ENCODE assay signal across 8 cellular contexts in genomic region chr14:23094666-23095195, GRCh38. TPM values are rescaled to one million over a fixed set of nuclear protein-coding genes. Genes with fewer than 3 reads are reported as not detected.
DNase-seq lines count a peak whose midpoint lies in the region; ATAC-seq, FAIRE-seq and TF ChIP-seq lines count a peak whose summit lies in the region.

TSS of gene ACIN1 (minus strand) at chr14:23095136. CDS start at chr14:23095112, 24 bp downstream.

- H3K27me3 ChIP-seq in HL-60 (ENCODE audit: insufficient read depth, poor library complexity, severe bottlenecking), result no peaks in the 10 kb centered on the region

- no peak for FAIRE-seq in HTR-8/SVneo (lab: Jason Lieb, UNC)

- ATAC-seq in GM19467 (IDR thresholded peaks at IDR 0.05; ENCODE audit: unreplicated experiment) (peak; percentile 27), omental fat pad (ENCODE audit: low FRiP score) (peak; percentile 80)

- DNase-seq in HL-60 (ENCODE audit: low read depth in 1 of 2, low spot score in 1 of 2) (peak; percentile 85 to 87), fibroblast of the conjunctiva (ENCODE audit: low read depth) (peak; percentile 88), omental fat pad (ENCODE audit: low spot score) (peak; percentile 47), ureter (ENCODE audit: low spot score) (peak; percentile 78), HTR-8/SVneo (ENCODE audit: insufficient read length, low spot score) (no peak)
- peak; percentile 60 for DNase-seq in activated CD8-positive, alpha-beta memory T cell treated with anti-CD3 and anti-CD28 coated beads, Interleukin-2, amount 50 U/mL, for 24 hours (ENCODE audit: extremely low read depth)

- TF ChIP-seq CTCF in C4-2B (conservative IDR thresholded peaks at IDR 0.05), result no peak; the same call in 1 of the 2 replicates
- TF ChIP-seq CTCF in HL-60 (IDR thresholded peaks at IDR 0.05; ENCODE audit: insufficient read depth, low read length), result no peak
- no peak for TF ChIP-seq CTCF in omental fat pad (IDR thresholded peaks at IDR 0.05)

- peak within 1 kb of the TSS; percentile 88 for H3K4me3 ChIP-seq in HL-60 (replicated peaks; ENCODE audit: insufficient read depth, low read length)

- H3K27ac ChIP-seq in C4-2B (peak within 1 kb of the TSS; percentile 87), HL-60 (replicated peaks) (peak within 1 kb of the TSS; percentile 97)

RNA-seq across cellular contexts. Expression of gene ACIN1, which starts in this region (rescaled TPM):
- 100 to 1,000 TPM in 3 of 4 donors, 10 to 100 TPM in 1; 85.6 to 143 (median 120) TPM for total RNA-seq in omental fat pad
- 229 TPM for total RNA-seq in ureter
